1 cellular context compared by ENCODE assay signal in the genomic region with DNA sequence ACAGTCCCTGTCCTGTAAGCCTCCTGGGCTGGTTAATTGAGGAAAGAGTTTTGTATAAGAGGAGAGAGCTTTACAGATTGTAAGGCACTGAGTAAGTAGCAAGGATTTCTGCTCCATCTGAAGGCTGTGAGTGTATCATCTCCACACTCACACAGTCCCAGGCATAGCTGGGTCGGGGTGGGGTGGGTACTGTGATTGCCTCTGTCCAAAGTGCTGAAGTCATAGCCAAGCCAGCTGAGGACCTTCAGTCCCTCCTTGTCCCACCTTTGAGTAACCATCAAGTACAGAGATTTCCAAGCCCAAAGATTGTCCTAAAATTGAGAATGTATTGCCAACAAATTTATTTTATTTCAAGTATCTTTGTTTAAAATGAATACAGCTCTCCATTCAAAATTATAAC.
TF ChIP-seq lines count a peak whose summit lies in the region.

No MANE protein-coding gene starts in this region.

TF ChIP-seq in IMR-90, 13 proteins besides CTCF, POLR2A, EP300 and RAD21:
- TF ChIP-seq MAZ (IDR thresholded peaks at IDR 0.05; ENCODE audit: borderline replicate concordance, low read depth, low read length) (peak; percentile 21; the same call in 1 of the 2 replicates), RFX5 (IDR thresholded peaks at IDR 0.05; ENCODE audit: low read depth, low read length) (no peak)
